11 cellular contexts compared by ENCODE assay signal in genomic region chr6:108556250-108556649, GRCh38. TPM values are rescaled to one million over a fixed set of nuclear protein-coding genes. Genes with fewer than 3 reads are reported as not detected.
DNase-seq lines count a peak whose midpoint lies in the region; ATAC-seq, FAIRE-seq and TF ChIP-seq lines count a peak whose summit lies in the region.
"Had no signal": no experiment of that assay in that cellular context is flagged by ENCODE, and none has a peak within 500 bp of the region (broad histone marks: within the 10 kb centered on the region; RNA-seq: fewer than 3 reads in every experiment).

No MANE protein-coding gene starts in this region.

- no peak for FAIRE-seq in kidney (lab: Jason Lieb, UNC)

- peak overlapping the region; percentile 28 for H2AK5ac ChIP-seq in neuronal stem cell (ENCODE audit: low read depth, low read length)

- TF ChIP-seq CTCF in AG04450 (IDR thresholded peaks at IDR 0.05; ENCODE audit: low read depth, low read length) (no peak), DND-41 (IDR thresholded peaks at IDR 0.05; ENCODE audit: borderline replicate concordance, extremely low read depth, low read length, poor library complexity, severe bottlenecking) (no peak), dorsolateral prefrontal cortex (IDR thresholded peaks at IDR 0.05 in 54 of 56, conservative IDR thresholded peaks at IDR 0.05 in 2 of 56; ENCODE audit: low read depth in 1 of 56, partially characterized antibody in 56 of 56) (no peak), kidney (IDR thresholded peaks at IDR 0.05; ENCODE audit: borderline replicate concordance, extremely low read depth, insufficient read depth) (no peak)

- H3K9ac ChIP-seq in DND-41 (ENCODE audit: low read depth, low read length): 0 out of 2 replicates have a peak overlapping the region, but pooled peaks have one; percentile 77
- H3K9ac ChIP-seq in neuronal stem cell (ENCODE audit: low read depth, low read length, poor library complexity): no peak overlapping the region
- no peak overlapping the region for H3K9ac ChIP-seq in kidney (ENCODE audit: low read length in 2 of 2)
- H3K9ac ChIP-seq: SK-N-SH had no signal

- no peak overlapping the region for H3K14ac ChIP-seq in neuronal stem cell (ENCODE audit: low read length)

- no peak overlapping the region for H2BK120ac ChIP-seq in neuronal stem cell (ENCODE audit: low read depth, low read length)

- H3K4me2 ChIP-seq in DND-41 (ENCODE audit: insufficient read depth, low read length): 0 out of 2 replicates have a peak overlapping the region, but pooled peaks have one; percentile 98
- no peak overlapping the region for H3K4me2 ChIP-seq in neuronal stem cell (ENCODE audit: insufficient read depth, low read length, poor library complexity, severe bottlenecking)
- H3K4me2 ChIP-seq: SK-N-SH had no signal

- peak overlapping the region; percentile 84 for H2BK12ac ChIP-seq in neuronal stem cell (ENCODE audit: low read length)

- peak overlapping the region; percentile 75 for H2BK15ac ChIP-seq in neuronal stem cell (ENCODE audit: low read length)

- H4K8ac ChIP-seq in neuronal stem cell (ENCODE audit: low read depth, low read length): no peak overlapping the region

- no peak overlapping the region for H3K23ac ChIP-seq in neuronal stem cell (ENCODE audit: low read depth, low read length, poor library complexity)

- DNase-seq in AG04450 (ENCODE audit: low read depth, low spot score) (no peak), DND-41 (no peak), dorsolateral prefrontal cortex (no peak), neuronal stem cell (ENCODE audit: low spot score) (no peak), MG63 (no peak), kidney (no peak), HuH-7 (ENCODE audit: low spot score) (no peak)
- DNase-seq: BE2C, SK-N-SH, substantia nigra had no signal

- H3K4ac ChIP-seq in neuronal stem cell (ENCODE audit: low read length): no peak overlapping the region

- H4K20me1 ChIP-seq in DND-41 (ENCODE audit: insufficient read depth, low read length): no peaks in the 10 kb centered on the region

- H3K4me1 ChIP-seq in DND-41 (ENCODE audit: insufficient read depth, low read length) (peaks cover 23% of the 10 kb centered on the region), neuronal stem cell (ENCODE audit: control insufficient read depth in 2 of 2, insufficient read depth in 1 of 2, low read depth in 1 of 2, low read length in 2 of 2) (peaks cover 0 to 11% of the 10 kb centered on the region in 2 donors), kidney (ENCODE audit: control insufficient read depth in 1 of 2, insufficient read depth in 1 of 2, low read depth in 1 of 2, low read length in 2 of 2) (peaks cover 5 to 11% of the 10 kb centered on the region in 2 donors)

- H3K27ac ChIP-seq in AG04450 (ENCODE audit: low read depth, low read length) (peak overlapping the region; percentile 54), DND-41 (ENCODE audit: low read length) (no peak overlapping the region), dorsolateral prefrontal cortex (peak overlapping the region in 46 of 59 donors; percentile 90 to 100 (median 99)), neuronal stem cell (replicated peaks; ENCODE audit: low read length) (no peak overlapping the region), kidney (ENCODE audit: low read depth in 2 of 2, low read length in 2 of 2) (no peak overlapping the region)

- POLR2A ChIA-PET in AG04450 (lab: Yijun Ruan, JAX): interaction anchor here (0.8 to 3.2 kb wide), 7 partner anchors 12 to 538 kb away, joined by 3 to 19 read pairs (median 5); partner anchors contain the start of genes CEP57L1 and SESN1

- H3K9me3 ChIP-seq in AG04450 (ENCODE audit: control insufficient read depth, insufficient read depth, low read length) (peaks cover 3% of the 10 kb centered on the region; the same call in 1 of the 2 replicates), DND-41 (ENCODE audit: insufficient read depth, low read length, severe bottlenecking) (no peaks in the 10 kb centered on the region), neuronal stem cell (replicated peaks in 1 of 2; ENCODE audit: control insufficient read depth in 2 of 2, insufficient read depth in 1 of 2, low read depth in 1 of 2, low read length in 2 of 2) (no peaks in the 10 kb centered on the region), MG63 (no peaks in the 10 kb centered on the region), kidney (ENCODE audit: control insufficient read depth in 1 of 2, low read length in 2 of 2) (no peaks in the 10 kb centered on the region)
- H3K9me3 ChIP-seq: BE2C, SK-N-SH had no signal

- H3K27me3 ChIP-seq in AG04450 (ENCODE audit: control insufficient read depth, insufficient read depth, low read length) (no peaks in the 10 kb centered on the region), DND-41 (ENCODE audit: insufficient read depth, low read length, poor library complexity) (no peaks in the 10 kb centered on the region), dorsolateral prefrontal cortex (no peaks in the 10 kb centered on the region), neuronal stem cell (ENCODE audit: control insufficient read depth in 3 of 3, insufficient read depth in 3 of 3, low read depth in 1 of 3, low read length in 3 of 3) (no peaks in the 10 kb centered on the region), MG63 (no peaks in the 10 kb centered on the region)
- H3K27me3 ChIP-seq: BE2C had no signal

- H3K36me3 ChIP-seq in DND-41 (ENCODE audit: insufficient read depth, low read length) (no peaks in the 10 kb centered on the region; the same call in 1 of the 2 replicates), neuronal stem cell (replicated peaks in 1 of 2; ENCODE audit: control insufficient read depth in 2 of 2, insufficient read depth in 2 of 2, low read length in 2 of 2) (no peaks in the 10 kb centered on the region), MG63 (no peaks in the 10 kb centered on the region), kidney (ENCODE audit: control insufficient read depth in 1 of 2, insufficient read depth in 2 of 2, low read length in 2 of 2) (no peaks in the 10 kb centered on the region)
- H3K36me3 ChIP-seq: BE2C had no signal

- WGBS in neuronal stem cell (ENCODE audit: extremely low coverage in 2 of 2, insufficient read length in 2 of 2, insufficient replicate concordance in 1 of 2), 2 donors: no CpG with 5 or more reads among the region's 5 CpGs

- no peaks in the 10 kb centered on the region for H3K79me1 ChIP-seq in neuronal stem cell (ENCODE audit: low read depth, low read length)

- H2BK5ac ChIP-seq in neuronal stem cell (ENCODE audit: low read length): no peak overlapping the region

- no peak overlapping the region for H4K91ac ChIP-seq in neuronal stem cell (ENCODE audit: low read depth, low read length, poor library complexity)

- intact Hi-C loops in dorsolateral prefrontal cortex (cut with DNase I) (loop anchor here (2.0 to 10.0 kb wide), 3 partner anchors 227 to 449 kb away; no protein-coding TSS in a partner anchor), kidney (cut with DNase I) (loop anchor here (10.0 kb wide), 1 partner anchor 229 kb away; no protein-coding TSS in a partner anchor)

- CTCF ChIA-PET in AG04450 (lab: Charles Lee): interaction anchor here (0.5 to 1.6 kb wide), 7 partner anchors 11 to 516 kb away, joined by 3 to 7 read pairs (median 3); no protein-coding TSS in a partner anchor

- no peak overlapping the region; the same call in 1 of the 2 replicates for H2AFZ ChIP-seq in DND-41 (ENCODE audit: low read depth, low read length)
- H2AFZ ChIP-seq in neuronal stem cell (ENCODE audit: low read length): no peak overlapping the region

- no peak overlapping the region for H3K4me3 ChIP-seq in AG04450 (ENCODE audit: low read depth, low read length)
- no peak overlapping the region for H3K4me3 ChIP-seq in DND-41 (ENCODE audit: low read depth in 1 of 2, low read length in 2 of 2)
- peak overlapping the region in 1 of 59 donors; percentile 99 for H3K4me3 ChIP-seq in dorsolateral prefrontal cortex
- H3K4me3 ChIP-seq in neuronal stem cell (ENCODE audit: low read length in 2 of 2): no peak overlapping the region
- no peak overlapping the region for H3K4me3 ChIP-seq in MG63
- H3K4me3 ChIP-seq in kidney (ENCODE audit: low read length in 2 of 2): no peak overlapping the region

- peaks cover 18% of the 10 kb centered on the region for H3K79me2 ChIP-seq in DND-41 (ENCODE audit: insufficient read depth, low read length)

- ATAC-seq in DND-41 (ENCODE audit: insufficient read depth, low read depth) (no peak), GM18511 (IDR thresholded peaks at IDR 0.05; ENCODE audit: unreplicated experiment) (no peak)

- H3K18ac ChIP-seq in neuronal stem cell (ENCODE audit: low read length): no peak overlapping the region

RNA-seq across cellular contexts. Expression of gene FOXO3, which starts 4.5 kb away (rescaled TPM):
- polyA plus RNA-seq in AG04450 (2011; rRNA removed) (32.7 and 36.7 TPM in 2 replicates), kidney (ENCODE audit: insufficient read depth, low read depth, low replicate concordance) (9.4 TPM)
- 136 and 171 TPM in 2 replicates for polyA minus RNA-seq in AG04450 (2011; rRNA and poly(A)+ RNA removed)
- total RNA-seq in dorsolateral prefrontal cortex (100 to 1,000 TPM in 4 of 120 experiments, 10 to 100 TPM in 116; 60.9 to 108 (median 81.7) TPM), kidney (76.1 TPM)
- 15.5 TPM for polyA plus RNA-seq in neuronal stem cell (2013, experiment 1 of 2)
- 16.5 TPM for polyA plus RNA-seq in neuronal stem cell (2013, experiment 2 of 2)
- 14.9 TPM in 2 replicates for total RNA-seq in MG63 (2014; rRNA removed; shearing (Covaris generic); ENCODE audit: low replicate concordance)

Comparison
In these comparisons a context has a peak if more than half of its experiments do, and no peak if none do; other contexts are left out.
1. H3K27ac ChIP-seq: peak in AG04450 (single experiment) and dorsolateral prefrontal cortex (46 of 59); none in DND-41 (single experiment), neuronal stem cell (single experiment) and kidney (0 of 2).